In the genomic region with DNA sequence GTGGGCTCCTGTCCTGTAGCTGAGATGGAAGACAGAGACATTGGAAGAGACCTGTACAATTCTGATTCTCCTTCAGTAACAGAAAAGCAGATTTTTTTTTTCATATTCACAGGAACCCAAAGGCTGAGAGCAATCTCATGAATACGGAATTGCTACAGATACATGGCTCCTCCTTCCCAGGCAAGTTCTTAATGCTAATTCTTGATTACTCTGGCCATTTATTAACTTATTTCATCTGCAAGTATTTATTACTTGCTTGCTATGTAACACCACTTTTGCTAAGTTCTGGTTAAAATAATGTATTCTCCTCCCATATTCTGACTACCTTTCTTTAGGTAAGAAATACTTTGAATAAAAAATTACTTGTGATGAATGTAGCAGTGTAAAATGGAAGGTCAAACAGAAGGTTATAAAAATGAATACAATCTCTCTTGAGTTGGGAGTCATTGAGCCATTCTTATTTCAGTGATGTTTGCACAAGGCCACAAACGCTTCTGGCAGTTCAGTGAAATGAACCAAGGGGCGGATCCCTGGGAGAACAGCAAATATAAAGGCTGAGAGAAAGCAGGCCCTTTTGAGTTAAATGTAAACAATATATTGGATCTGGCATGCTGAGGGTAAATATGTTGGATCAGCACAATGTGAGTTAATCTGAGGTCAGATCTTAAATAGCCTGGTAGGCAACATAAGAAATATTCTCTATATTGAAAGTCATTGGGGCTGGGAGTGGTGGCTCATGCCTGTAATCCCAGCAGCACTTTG, we compare ENCODE assay signal across 1 cellular context.
TF ChIP-seq lines count a peak whose summit lies in the region.

No MANE protein-coding gene starts in this region.

TF ChIP-seq in HepG2, 621 proteins besides CTCF, POLR2A, EP300 and RAD21 (continued from another document and continues in another):
- TF ChIP-seq, protein P1, sequence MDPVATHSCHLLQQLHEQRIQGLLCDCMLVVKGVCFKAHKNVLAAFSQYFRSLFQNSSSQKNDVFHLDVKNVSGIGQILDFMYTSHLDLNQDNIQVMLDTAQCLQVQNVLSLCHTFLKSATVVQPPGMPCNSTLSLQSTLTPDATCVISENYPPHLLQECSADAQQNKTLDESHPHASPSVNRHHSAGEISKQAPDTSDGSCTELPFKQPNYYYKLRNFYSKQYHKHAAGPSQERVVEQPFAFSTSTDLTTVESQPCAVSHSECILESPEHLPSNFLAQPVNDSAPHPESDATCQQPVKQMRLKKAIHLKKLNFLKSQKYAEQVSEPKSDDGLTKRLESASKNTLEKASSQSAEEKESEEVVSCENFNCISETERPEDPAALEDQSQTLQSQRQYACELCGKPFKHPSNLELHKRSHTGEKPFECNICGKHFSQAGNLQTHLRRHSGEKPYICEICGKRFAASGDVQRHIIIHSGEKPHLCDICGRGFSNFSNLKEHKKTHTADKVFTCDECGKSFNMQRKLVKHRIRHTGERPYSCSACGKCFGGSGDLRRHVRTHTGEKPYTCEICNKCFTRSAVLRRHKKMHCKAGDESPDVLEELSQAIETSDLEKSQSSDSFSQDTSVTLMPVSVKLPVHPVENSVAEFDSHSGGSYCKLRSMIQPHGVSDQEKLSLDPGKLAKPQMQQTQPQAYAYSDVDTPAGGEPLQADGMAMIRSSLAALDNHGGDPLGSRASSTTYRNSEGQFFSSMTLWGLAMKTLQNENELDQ (CRISPR knock-in tag; IDR thresholded peaks at IDR 0.05; ENCODE audit: borderline replicate concordance) = no peak
- TF ChIP-seq, protein P2, sequence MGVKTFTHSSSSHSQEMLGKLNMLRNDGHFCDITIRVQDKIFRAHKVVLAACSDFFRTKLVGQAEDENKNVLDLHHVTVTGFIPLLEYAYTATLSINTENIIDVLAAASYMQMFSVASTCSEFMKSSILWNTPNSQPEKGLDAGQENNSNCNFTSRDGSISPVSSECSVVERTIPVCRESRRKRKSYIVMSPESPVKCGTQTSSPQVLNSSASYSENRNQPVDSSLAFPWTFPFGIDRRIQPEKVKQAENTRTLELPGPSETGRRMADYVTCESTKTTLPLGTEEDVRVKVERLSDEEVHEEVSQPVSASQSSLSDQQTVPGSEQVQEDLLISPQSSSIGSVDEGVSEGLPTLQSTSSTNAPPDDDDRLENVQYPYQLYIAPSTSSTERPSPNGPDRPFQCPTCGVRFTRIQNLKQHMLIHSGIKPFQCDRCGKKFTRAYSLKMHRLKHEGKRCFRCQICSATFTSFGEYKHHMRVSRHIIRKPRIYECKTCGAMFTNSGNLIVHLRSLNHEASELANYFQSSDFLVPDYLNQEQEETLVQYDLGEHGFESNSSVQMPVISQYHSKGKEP (CRISPR knock-in tag; IDR thresholded peaks at IDR 0.05) = no peak
- TF ChIP-seq HOXA9 (CRISPR knock-in tag; IDR thresholded peaks at IDR 0.05; ENCODE audit: borderline replicate concordance) (no peak), ZMYM2 (CRISPR knock-in tag; IDR thresholded peaks at IDR 0.05) (no peak), FOSL1 (CRISPR knock-in tag; IDR thresholded peaks at IDR 0.05; ENCODE audit: borderline replicate concordance) (no peak), ZNF251 (CRISPR knock-in tag; IDR thresholded peaks at IDR 0.05) (no peak), ZNF234 (CRISPR knock-in tag; conservative IDR thresholded peaks at IDR 0.05) (no peak), AGO2 (optimal IDR thresholded peaks at IDR 0.05; ENCODE audit: low read depth, low read length) (no peak), KDM1A (CRISPR knock-in tag; IDR thresholded peaks at IDR 0.05) (no peak), MIER3 (CRISPR knock-in tag; IDR thresholded peaks at IDR 0.05; ENCODE audit: borderline replicate concordance) (0 out of 2 replicates have a peak, but pooled peaks have one; percentile 45), MTA1 (CRISPR knock-in tag; IDR thresholded peaks at IDR 0.05; ENCODE audit: borderline replicate concordance) (no peak), SP4 (CRISPR knock-in tag; IDR thresholded peaks at IDR 0.05) (no peak), HOXA3 (CRISPR knock-in tag; IDR thresholded peaks at IDR 0.05) (no peak), HMG20A (CRISPR knock-in tag; IDR thresholded peaks at IDR 0.05; ENCODE audit: borderline replicate concordance) (peak; percentile 70; the same call in 1 of the 2 replicates), ARNTL (CRISPR knock-in tag; IDR thresholded peaks at IDR 0.05) (no peak)
- TF ChIP-seq, protein P3, sequence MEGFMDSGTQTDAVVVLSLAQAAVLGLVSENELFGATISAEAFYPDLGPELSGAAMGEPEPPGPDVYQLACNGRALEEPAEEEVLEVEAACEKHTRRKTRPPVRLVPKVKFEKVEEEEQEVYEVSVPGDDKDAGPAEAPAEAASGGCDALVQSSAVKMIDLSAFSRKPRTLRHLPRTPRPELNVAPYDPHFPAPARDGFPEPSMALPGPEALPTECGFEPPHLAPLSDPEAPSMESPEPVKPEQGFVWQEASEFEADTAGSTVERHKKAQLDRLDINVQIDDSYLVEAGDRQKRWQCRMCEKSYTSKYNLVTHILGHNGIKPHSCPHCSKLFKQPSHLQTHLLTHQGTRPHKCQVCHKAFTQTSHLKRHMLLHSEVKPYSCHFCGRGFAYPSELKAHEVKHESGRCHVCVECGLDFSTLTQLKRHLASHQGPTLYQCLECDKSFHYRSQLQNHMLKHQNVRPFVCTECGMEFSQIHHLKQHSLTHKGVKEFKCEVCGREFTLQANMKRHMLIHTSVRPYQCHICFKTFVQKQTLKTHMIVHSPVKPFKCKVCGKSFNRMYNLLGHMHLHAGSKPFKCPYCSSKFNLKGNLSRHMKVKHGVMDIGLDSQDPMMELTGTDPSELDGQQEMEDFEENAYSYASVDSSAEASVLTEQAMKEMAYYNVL (CRISPR knock-in tag; IDR thresholded peaks at IDR 0.05; ENCODE audit: borderline replicate concordance) = no peak
- TF ChIP-seq, protein P4, sequence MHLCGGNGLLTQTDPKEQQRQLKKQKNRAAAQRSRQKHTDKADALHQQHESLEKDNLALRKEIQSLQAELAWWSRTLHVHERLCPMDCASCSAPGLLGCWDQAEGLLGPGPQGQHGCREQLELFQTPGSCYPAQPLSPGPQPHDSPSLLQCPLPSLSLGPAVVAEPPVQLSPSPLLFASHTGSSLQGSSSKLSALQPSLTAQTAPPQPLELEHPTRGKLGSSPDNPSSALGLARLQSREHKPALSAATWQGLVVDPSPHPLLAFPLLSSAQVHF (CRISPR knock-in tag; IDR thresholded peaks at IDR 0.05) = no peak
- TF ChIP-seq, protein P5, sequence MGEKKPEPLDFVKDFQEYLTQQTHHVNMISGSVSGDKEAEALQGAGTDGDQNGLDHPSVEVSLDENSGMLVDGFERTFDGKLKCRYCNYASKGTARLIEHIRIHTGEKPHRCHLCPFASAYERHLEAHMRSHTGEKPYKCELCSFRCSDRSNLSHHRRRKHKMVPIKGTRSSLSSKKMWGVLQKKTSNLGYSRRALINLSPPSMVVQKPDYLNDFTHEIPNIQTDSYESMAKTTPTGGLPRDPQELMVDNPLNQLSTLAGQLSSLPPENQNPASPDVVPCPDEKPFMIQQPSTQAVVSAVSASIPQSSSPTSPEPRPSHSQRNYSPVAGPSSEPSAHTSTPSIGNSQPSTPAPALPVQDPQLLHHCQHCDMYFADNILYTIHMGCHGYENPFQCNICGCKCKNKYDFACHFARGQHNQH (CRISPR knock-in tag; IDR thresholded peaks at IDR 0.05) = no peak
- TF ChIP-seq, protein P6, sequence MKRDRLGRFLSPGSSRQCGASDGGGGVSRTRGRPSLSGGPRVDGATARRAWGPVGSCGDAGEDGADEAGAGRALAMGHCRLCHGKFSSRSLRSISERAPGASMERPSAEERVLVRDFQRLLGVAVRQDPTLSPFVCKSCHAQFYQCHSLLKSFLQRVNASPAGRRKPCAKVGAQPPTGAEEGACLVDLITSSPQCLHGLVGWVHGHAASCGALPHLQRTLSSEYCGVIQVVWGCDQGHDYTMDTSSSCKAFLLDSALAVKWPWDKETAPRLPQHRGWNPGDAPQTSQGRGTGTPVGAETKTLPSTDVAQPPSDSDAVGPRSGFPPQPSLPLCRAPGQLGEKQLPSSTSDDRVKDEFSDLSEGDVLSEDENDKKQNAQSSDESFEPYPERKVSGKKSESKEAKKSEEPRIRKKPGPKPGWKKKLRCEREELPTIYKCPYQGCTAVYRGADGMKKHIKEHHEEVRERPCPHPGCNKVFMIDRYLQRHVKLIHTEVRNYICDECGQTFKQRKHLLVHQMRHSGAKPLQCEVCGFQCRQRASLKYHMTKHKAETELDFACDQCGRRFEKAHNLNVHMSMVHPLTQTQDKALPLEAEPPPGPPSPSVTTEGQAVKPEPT (CRISPR knock-in tag; IDR thresholded peaks at IDR 0.05; ENCODE audit: low read depth) = no peak
- TF ChIP-seq, protein P7, sequence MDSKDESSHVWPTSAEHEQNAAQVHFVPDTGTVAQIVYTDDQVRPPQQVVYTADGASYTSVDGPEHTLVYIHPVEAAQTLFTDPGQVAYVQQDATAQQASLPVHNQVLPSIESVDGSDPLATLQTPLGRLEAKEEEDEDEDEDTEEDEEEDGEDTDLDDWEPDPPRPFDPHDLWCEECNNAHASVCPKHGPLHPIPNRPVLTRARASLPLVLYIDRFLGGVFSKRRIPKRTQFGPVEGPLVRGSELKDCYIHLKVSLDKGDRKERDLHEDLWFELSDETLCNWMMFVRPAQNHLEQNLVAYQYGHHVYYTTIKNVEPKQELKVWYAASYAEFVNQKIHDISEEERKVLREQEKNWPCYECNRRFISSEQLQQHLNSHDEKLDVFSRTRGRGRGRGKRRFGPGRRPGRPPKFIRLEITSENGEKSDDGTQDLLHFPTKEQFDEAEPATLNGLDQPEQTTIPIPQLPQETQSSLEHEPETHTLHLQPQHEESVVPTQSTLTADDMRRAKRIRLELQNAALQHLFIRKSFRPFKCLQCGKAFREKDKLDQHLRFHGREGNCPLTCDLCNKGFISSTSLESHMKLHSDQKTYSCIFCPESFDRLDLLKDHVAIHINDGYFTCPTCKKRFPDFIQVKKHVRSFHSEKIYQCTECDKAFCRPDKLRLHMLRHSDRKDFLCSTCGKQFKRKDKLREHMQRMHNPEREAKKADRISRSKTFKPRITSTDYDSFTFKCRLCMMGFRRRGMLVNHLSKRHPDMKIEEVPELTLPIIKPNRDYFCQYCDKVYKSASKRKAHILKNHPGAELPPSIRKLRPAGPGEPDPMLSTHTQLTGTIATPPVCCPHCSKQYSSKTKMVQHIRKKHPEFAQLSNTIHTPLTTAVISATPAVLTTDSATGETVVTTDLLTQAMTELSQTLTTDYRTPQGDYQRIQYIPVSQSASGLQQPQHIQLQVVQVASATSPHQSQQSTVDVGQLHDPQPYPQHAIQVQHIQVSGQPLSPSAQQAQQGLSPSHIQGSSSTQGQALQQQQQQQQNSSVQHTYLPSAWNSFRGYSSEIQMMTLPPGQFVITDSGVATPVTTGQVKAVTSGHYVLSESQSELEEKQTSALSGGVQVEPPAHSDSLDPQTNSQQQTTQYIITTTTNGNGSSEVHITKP (CRISPR knock-in tag; IDR thresholded peaks at IDR 0.05; ENCODE audit: low read depth) = no peak
- TF ChIP-seq, protein P8, sequence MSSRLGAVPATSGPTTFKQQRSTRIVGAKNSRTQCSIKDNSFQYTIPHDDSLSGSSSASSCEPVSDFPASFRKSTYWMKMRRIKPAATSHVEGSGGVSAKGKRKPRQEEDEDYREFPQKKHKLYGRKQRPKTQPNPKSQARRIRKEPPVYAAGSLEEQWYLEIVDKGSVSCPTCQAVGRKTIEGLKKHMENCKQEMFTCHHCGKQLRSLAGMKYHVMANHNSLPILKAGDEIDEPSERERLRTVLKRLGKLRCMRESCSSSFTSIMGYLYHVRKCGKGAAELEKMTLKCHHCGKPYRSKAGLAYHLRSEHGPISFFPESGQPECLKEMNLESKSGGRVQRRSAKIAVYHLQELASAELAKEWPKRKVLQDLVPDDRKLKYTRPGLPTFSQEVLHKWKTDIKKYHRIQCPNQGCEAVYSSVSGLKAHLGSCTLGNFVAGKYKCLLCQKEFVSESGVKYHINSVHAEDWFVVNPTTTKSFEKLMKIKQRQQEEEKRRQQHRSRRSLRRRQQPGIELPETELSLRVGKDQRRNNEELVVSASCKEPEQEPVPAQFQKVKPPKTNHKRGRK (CRISPR knock-in tag; IDR thresholded peaks at IDR 0.05) = no peak
- TF ChIP-seq, protein P9, sequence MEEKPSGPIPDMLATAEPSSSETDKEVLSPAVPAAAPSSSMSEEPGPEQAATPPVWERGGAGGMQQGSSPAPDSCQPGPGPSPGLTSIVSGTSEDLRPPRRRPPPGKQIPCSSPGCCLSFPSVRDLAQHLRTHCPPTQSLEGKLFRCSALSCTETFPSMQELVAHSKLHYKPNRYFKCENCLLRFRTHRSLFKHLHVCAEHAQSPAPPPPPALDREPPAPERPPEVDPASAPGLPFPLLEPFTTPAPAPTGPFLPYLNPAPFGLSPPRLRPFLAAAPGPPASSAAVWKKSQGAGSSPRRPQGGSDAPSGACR (CRISPR knock-in tag; IDR thresholded peaks at IDR 0.05) = no peak
- TF ChIP-seq, protein P10, sequence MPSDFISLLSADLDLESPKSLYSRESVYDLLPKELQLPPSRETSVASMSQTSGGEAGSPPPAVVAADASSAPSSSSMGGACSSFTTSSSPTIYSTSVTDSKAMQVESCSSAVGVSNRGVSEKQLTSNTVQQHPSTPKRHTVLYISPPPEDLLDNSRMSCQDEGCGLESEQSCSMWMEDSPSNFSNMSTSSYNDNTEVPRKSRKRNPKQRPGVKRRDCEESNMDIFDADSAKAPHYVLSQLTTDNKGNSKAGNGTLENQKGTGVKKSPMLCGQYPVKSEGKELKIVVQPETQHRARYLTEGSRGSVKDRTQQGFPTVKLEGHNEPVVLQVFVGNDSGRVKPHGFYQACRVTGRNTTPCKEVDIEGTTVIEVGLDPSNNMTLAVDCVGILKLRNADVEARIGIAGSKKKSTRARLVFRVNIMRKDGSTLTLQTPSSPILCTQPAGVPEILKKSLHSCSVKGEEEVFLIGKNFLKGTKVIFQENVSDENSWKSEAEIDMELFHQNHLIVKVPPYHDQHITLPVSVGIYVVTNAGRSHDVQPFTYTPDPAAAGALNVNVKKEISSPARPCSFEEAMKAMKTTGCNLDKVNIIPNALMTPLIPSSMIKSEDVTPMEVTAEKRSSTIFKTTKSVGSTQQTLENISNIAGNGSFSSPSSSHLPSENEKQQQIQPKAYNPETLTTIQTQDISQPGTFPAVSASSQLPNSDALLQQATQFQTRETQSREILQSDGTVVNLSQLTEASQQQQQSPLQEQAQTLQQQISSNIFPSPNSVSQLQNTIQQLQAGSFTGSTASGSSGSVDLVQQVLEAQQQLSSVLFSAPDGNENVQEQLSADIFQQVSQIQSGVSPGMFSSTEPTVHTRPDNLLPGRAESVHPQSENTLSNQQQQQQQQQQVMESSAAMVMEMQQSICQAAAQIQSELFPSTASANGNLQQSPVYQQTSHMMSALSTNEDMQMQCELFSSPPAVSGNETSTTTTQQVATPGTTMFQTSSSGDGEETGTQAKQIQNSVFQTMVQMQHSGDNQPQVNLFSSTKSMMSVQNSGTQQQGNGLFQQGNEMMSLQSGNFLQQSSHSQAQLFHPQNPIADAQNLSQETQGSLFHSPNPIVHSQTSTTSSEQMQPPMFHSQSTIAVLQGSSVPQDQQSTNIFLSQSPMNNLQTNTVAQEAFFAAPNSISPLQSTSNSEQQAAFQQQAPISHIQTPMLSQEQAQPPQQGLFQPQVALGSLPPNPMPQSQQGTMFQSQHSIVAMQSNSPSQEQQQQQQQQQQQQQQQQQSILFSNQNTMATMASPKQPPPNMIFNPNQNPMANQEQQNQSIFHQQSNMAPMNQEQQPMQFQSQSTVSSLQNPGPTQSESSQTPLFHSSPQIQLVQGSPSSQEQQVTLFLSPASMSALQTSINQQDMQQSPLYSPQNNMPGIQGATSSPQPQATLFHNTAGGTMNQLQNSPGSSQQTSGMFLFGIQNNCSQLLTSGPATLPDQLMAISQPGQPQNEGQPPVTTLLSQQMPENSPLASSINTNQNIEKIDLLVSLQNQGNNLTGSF (CRISPR knock-in tag; IDR thresholded peaks at IDR 0.05) = no peak
